ENCODE assay signal across 23 cellular contexts in genomic region chr11:7493670-7494069, GRCh38. TPM values are rescaled to one million over a fixed set of nuclear protein-coding genes. Genes with fewer than 3 reads are reported as not detected.
A peak's percentile ranks its signal among the peaks of the same experiment; 100 is the strongest.
DNase-seq lines count a peak whose midpoint lies in the region; ATAC-seq, FAIRE-seq and TF ChIP-seq lines count a peak whose summit lies in the region.
"Had no signal": no experiment of that assay in that cellular context is flagged by ENCODE, and none has a peak within 500 bp of the region (broad histone marks: within the 10 kb centered on the region; RNA-seq: fewer than 3 reads in every experiment).

No MANE protein-coding gene starts in this region.

- 20% methylated on average over 2 of the region's 2 CpGs for WGBS in SK-N-SH (ENCODE audit: low lambda C conversion rate)
- WGBS in GM12878 (ENCODE audit: insufficient coverage, insufficient replicate concordance, low lambda C conversion rate, missing lambda C conversion rate): 98% methylated on average over 2 of the region's 2 CpGs

- in situ Hi-C loops in GM12878 (cut with MboI): no loop called here

- intact Hi-C loops in GM12878 (cut with micrococcal nuclease; ENCODE audit: unreplicated experiment): no loop called here

- no peak for TF ChIP-seq POLR2A in GM12878 (IDR thresholded peaks at IDR 0.05; ENCODE audit: low read depth, low read length)
- no peak for TF ChIP-seq POLR2A in erythroblast (IDR thresholded peaks at IDR 0.05; ENCODE audit: low read length)

- H3K4me1 ChIP-seq in SK-N-SH (ENCODE audit: control insufficient read depth in 1 of 2, insufficient read depth in 2 of 2, low read depth in 1 of 2, low read length in 1 of 2) (no peaks in the 10 kb centered on the region), GM12878 (ENCODE audit: control insufficient read depth, insufficient read depth, low read length) (peaks cover 18% of the 10 kb centered on the region)
- H3K4me1 ChIP-seq: BE2C had no signal

- CTCF ChIA-PET in SK-N-SH (lab: Yijun Ruan, JAX): interaction anchor here (0.9 kb wide), 1 partner anchor 215 kb away, joined by 3 read pairs; no protein-coding TSS in a partner anchor
- CTCF ChIA-PET in GM12878 (lab: Yijun Ruan, JAX): interaction anchor here (1.0 to 7.4 kb wide), 5 partner anchors 17 to 78 kb away, joined by 3 to 65 read pairs (median 3); partner anchors contain the start of gene PPFIBP2

- H3K4me3 ChIP-seq in SK-N-SH (ENCODE audit: low read depth in 2 of 2, low read length in 1 of 2): no peak overlapping the region
- H3K4me3 ChIP-seq in GM12878: no peak overlapping the region
- no peak overlapping the region for H3K4me3 ChIP-seq in WERI-Rb-1 (ENCODE audit: low read depth, low read length)
- H3K4me3 ChIP-seq: BLaER1 treated with 17β-estradiol and CSF1 and Interleukin-3, amounts not matched to agents 10 nM and 100 nM; GM23338 had no signal

- BruUV-seq in GM12878 (replicated peaks; lab: Mats Ljungman, UMichigan): no TSS peak

- SMC1A ChIA-PET in GM12878 (lab: Charles Lee; ENCODE audit: uncharacterized antibody, unreplicated experiment): interaction anchor here (0.9 to 5.3 kb wide), 5 partner anchors 16 to 141 kb away, joined by 3 to 54 read pairs (median 4); partner anchors contain the start of gene PPFIBP2

- H3K4me2 ChIP-seq in SK-N-SH (no peak overlapping the region), GM12878 (ENCODE audit: control insufficient read depth, insufficient read depth) (no peak overlapping the region)
- H3K4me2 ChIP-seq: GM23338 had no signal

- no peaks in the 10 kb centered on the region for H3K79me2 ChIP-seq in SK-N-SH (ENCODE audit: insufficient read depth)
- H3K79me2 ChIP-seq in GM12878 (ENCODE audit: control insufficient read depth, insufficient read depth, low read length): no peaks in the 10 kb centered on the region

- ATAC-seq in SK-N-SH treated with all-trans-retinoic acid at 6 μM for 48 hours (no peak), GM12878 (no peak)
- ATAC-seq: GM23338, HCT116 had no signal

- no peaks in the 10 kb centered on the region for H3K9me2 ChIP-seq in SK-N-SH

- RAD21 ChIA-PET in GM12878 (lab: Charles Lee; ENCODE audit: unreplicated experiment): interaction anchor here (0.9 to 3.4 kb wide), 3 partner anchors 11 to 20 kb away, joined by 3 to 8 read pairs (median 3); no protein-coding TSS in a partner anchor

- no peak for TF ChIP-seq CTCF in SK-N-SH (IDR thresholded peaks at IDR 0.05)
- no peak for TF ChIP-seq CTCF in GM12878 (IDR thresholded peaks at IDR 0.05 in 2 of 3, conservative IDR thresholded peaks at IDR 0.05 in 1 of 3; ENCODE audit: control insufficient read depth in 2 of 3, extremely low read depth in 1 of 3, insufficient read depth in 1 of 3, low read depth in 3 of 3, low read length in 3 of 3)
- no peak for TF ChIP-seq CTCF in WERI-Rb-1 (IDR thresholded peaks at IDR 0.05; ENCODE audit: low read depth, low read length)

- TF ChIP-seq EP300 in SK-N-SH (IDR thresholded peaks at IDR 0.05; ENCODE audit: borderline replicate concordance in 1 of 2, low read depth in 1 of 2, low read length in 1 of 2) (no peak), Ishikawa (IDR thresholded peaks at IDR 0.05; ENCODE audit: borderline replicate concordance) (no peak), GM12878 (IDR thresholded peaks at IDR 0.05; ENCODE audit: borderline replicate concordance in 1 of 2, control insufficient read depth in 1 of 2, low read depth in 2 of 2, low read length in 2 of 2) (no peak)

- FAIRE-seq in GM12878 (lab: Jason Lieb, UNC): no peak
- FAIRE-seq: A204.1, D721Med, GM12891, GM18507 had no signal

- H4K20me1 ChIP-seq in SK-N-SH (ENCODE audit: insufficient read depth): no peaks in the 10 kb centered on the region
- H4K20me1 ChIP-seq in GM12878 (ENCODE audit: control insufficient read depth, insufficient read depth): no peaks in the 10 kb centered on the region
- H4K20me1 ChIP-seq: BLaER1 treated with 17β-estradiol and CSF1 and Interleukin-3, amounts not matched to agents 10 nM and 100 nM had no signal

- DNase-seq in SK-N-SH (no peak), GM12878 (ENCODE audit: low read depth, low spot score) (no peak), epithelial cell of prostate (ENCODE audit: low read depth, low spot score) (no peak), WERI-Rb-1 (no peak), erythroblast (lab: John Stamatoyannopoulos, UW) (no peak)
- no peak for DNase-seq in activated CD4-positive, alpha-beta T cell treated with anti-CD3 and anti-CD28 coated beads for 48 hours
- DNase-seq: BE2C; CD4-positive, alpha-beta T cell; CD8-positive, alpha-beta memory T cell; DMS 273 treated with DMSO at 0.1 percent for 48 hours; EL; GDM1; H9 had no signal

- H3K9ac ChIP-seq in SK-N-SH: no peak overlapping the region
- H3K9ac ChIP-seq in GM12878 (ENCODE audit: control insufficient read depth, insufficient read depth, low read length): no peak overlapping the region
- H3K9ac ChIP-seq: BLaER1 treated with 17β-estradiol and CSF1 and Interleukin-3, amounts not matched to agents 10 nM and 100 nM had no signal

- H2AFZ ChIP-seq in SK-N-SH (ENCODE audit: low read depth) (no peak overlapping the region), GM12878 (ENCODE audit: control insufficient read depth, low read depth, low read length) (no peak overlapping the region)
- H2AFZ ChIP-seq: GM23338 had no signal

- H3K27me3 ChIP-seq in SK-N-SH (ENCODE audit: insufficient read depth) (no peaks in the 10 kb centered on the region), GM12878 (replicated peaks in 1 of 2; ENCODE audit: control insufficient read depth in 2 of 2, insufficient read depth in 2 of 2, low read length in 1 of 2) (no peaks in the 10 kb centered on the region), WERI-Rb-1 (ENCODE audit: insufficient read depth, low read depth, severe bottlenecking) (peaks cover 60% of the 10 kb centered on the region)
- H3K27me3 ChIP-seq: BE2C; BLaER1 treated with 17β-estradiol and CSF1 and Interleukin-3, amounts not matched to agents 10 nM and 100 nM had no signal

- H3K9me3 ChIP-seq in SK-N-SH (no peaks in the 10 kb centered on the region), GM12878 (replicated peaks; ENCODE audit: control insufficient read depth, insufficient read depth, low read length) (no peaks in the 10 kb centered on the region), WERI-Rb-1 (ENCODE audit: severe bottlenecking) (no peaks in the 10 kb centered on the region)
- H3K9me3 ChIP-seq: BE2C; BLaER1 treated with 17β-estradiol and CSF1 and Interleukin-3, amounts not matched to agents 10 nM and 100 nM had no signal

- H3K36me3 ChIP-seq in SK-N-SH (replicated peaks in 1 of 2; ENCODE audit: control insufficient read depth in 1 of 2, insufficient read depth in 2 of 2, low read length in 1 of 2): no peaks in the 10 kb centered on the region
- H3K36me3 ChIP-seq in GM12878 (ENCODE audit: control insufficient read depth in 2 of 2, insufficient read depth in 2 of 2, low read length in 1 of 2): no peaks in the 10 kb centered on the region
- H3K36me3 ChIP-seq in WERI-Rb-1: no peaks in the 10 kb centered on the region
- H3K36me3 ChIP-seq: BE2C; BLaER1 treated with 17β-estradiol and CSF1 and Interleukin-3, amounts not matched to agents 10 nM and 100 nM had no signal

- POLR2A ChIA-PET in SK-N-SH (lab: Yijun Ruan, JAX) (no interaction called here), GM12878 (lab: Charles Lee) (interaction anchor here (5.4 kb wide), 1 partner anchor 18 kb away, joined by 24 read pairs; no protein-coding TSS in a partner anchor)

- TF ChIP-seq RAD21 in SK-N-SH (IDR thresholded peaks at IDR 0.05; ENCODE audit: low read length) (no peak), Ishikawa (IDR thresholded peaks at IDR 0.05; ENCODE audit: low read depth) (no peak), GM12878 (IDR thresholded peaks at IDR 0.05; ENCODE audit: insufficient read depth, low read depth, low read length) (no peak)

- H3F3A ChIP-seq in SK-N-SH (replicated peaks; ENCODE audit: insufficient read depth): no peaks in the 10 kb centered on the region

- H3K27ac ChIP-seq in SK-N-SH (ENCODE audit: low read depth in 2 of 2, low read length in 1 of 2) (no peak overlapping the region), GM12878 (ENCODE audit: control insufficient read depth, insufficient read depth) (no peak overlapping the region), epithelial cell of prostate (peak overlapping the region; percentile 38), WERI-Rb-1 (no peak overlapping the region)
- H3K27ac ChIP-seq: 22Rv1; BLaER1 treated with 17β-estradiol and CSF1 and Interleukin-3, amounts not matched to agents 10 nM and 100 nM had no signal

RNA-seq across cellular contexts. Expression of gene OLFML1, which starts 8.4 kb away (rescaled TPM):
- polyA plus RNA-seq in SK-N-SH (2012; rRNA removed) (not detected in 2 replicates), GM12878 (2011; rRNA removed) (not detected in 2 replicates), GM12878 (2014; fragmentation: Illumina TruSeq; extraction: Trizol) (not detected in 2 replicates), GM12878 (2014; fragmentation: Nextera tagmentation; extraction: Ambion mirVana) (under 1 TPM; 0.04 to 0.06 TPM), GM12878 (2014; rRNA removed) (not detected in 2 replicates), GM12878 (2016; fragmentation: Nextera tagmentation; extraction: Ambion mirVana) (under 1 TPM; 0.35 to 0.71 TPM)
- polyA plus RNA-seq in SK-N-SH (2012; cell fraction: cytosol; rRNA removed): 0.04 TPM in 1 of 2 replicates, not detected in the other
- 0.02 TPM in 1 of 2 replicates, not detected in the other for polyA plus RNA-seq in SK-N-SH (2012; cell fraction: nucleus; rRNA removed)
- total RNA-seq in GM12878 (2013; cell fraction: nucleolus; rRNA removed): not detected in 2 replicates
- total RNA-seq in GM12878 (2014; rRNA removed) (not detected in 2 replicates), GM12878 (2014; rRNA removed; fragmentation: Illumina TruSeq; extraction: Trizol) (not detected in 2 replicates), GM12878 (2021) (not detected in 2 replicates)
- polyA plus RNA-seq in GM12878 (2011; ENCODE audit: low read depth): 0.37 TPM
- polyA plus RNA-seq in GM12878 (2011; cell fraction: cytosol; rRNA removed): not detected in 2 replicates
- not detected in 2 replicates for polyA plus RNA-seq in GM12878 (2011; cell fraction: nucleus; rRNA removed)
- polyA plus RNA-seq in GM12878 (2012): 0.09 and 0.15 TPM in 2 replicates
- not detected in 2 replicates for polyA minus RNA-seq in GM12878 (2011; rRNA and poly(A)+ RNA removed)
- not detected in 2 replicates for polyA minus RNA-seq in GM12878 (2011; cell fraction: cytosol; rRNA and poly(A)+ RNA removed)
- polyA minus RNA-seq in GM12878 (2011; cell fraction: nucleus; rRNA and poly(A)+ RNA removed): not detected in 2 replicates
- total RNA-seq: CD4-positive, alpha-beta T cell; CD8-positive, alpha-beta memory T cell; GM23338; H9 had no signal
- polyA plus RNA-seq: CD8-positive, alpha-beta memory T cell had no signal

RNA-seq across cellular contexts. Expression of gene PPFIBP2, which starts 20.1 kb away (rescaled TPM):
- 0.67 and 1.1 TPM in 2 replicates for polyA plus RNA-seq in SK-N-SH (2012; rRNA removed)
- 0.55 and 1.7 TPM in 2 replicates for polyA plus RNA-seq in SK-N-SH (2012; cell fraction: cytosol; rRNA removed)
- 1.8 and 2.7 TPM in 2 replicates for polyA plus RNA-seq in SK-N-SH (2012; cell fraction: nucleus; rRNA removed)
- total RNA-seq in GM12878 (2013; cell fraction: nucleolus; rRNA removed): 230 and 231 TPM in 2 replicates
- 41.2 and 44.3 TPM in 2 replicates for total RNA-seq in GM12878 (2014; rRNA removed)
- 48.6 and 54.1 TPM in 2 replicates for total RNA-seq in GM12878 (2014; rRNA removed; fragmentation: Illumina TruSeq; extraction: Trizol)
- total RNA-seq in GM12878 (2021): 45.2 and 52.5 TPM in 2 replicates
- 26.0 TPM for polyA plus RNA-seq in GM12878 (2011; ENCODE audit: low read depth)
- polyA plus RNA-seq in GM12878 (2011; rRNA removed): 48.1 and 49.6 TPM in 2 replicates
- 40.3 and 54.5 TPM in 2 replicates for polyA plus RNA-seq in GM12878 (2011; cell fraction: cytosol; rRNA removed)
- polyA plus RNA-seq in GM12878 (2011; cell fraction: nucleus; rRNA removed): 107 and 148 TPM in 2 replicates
- polyA plus RNA-seq in GM12878 (2012): 37.0 and 41.9 TPM in 2 replicates
- 56.3 and 69.7 TPM in 2 replicates for polyA plus RNA-seq in GM12878 (2014; fragmentation: Illumina TruSeq; extraction: Trizol)
- polyA plus RNA-seq in GM12878 (2014; fragmentation: Nextera tagmentation; extraction: Ambion mirVana): 10 to 100 TPM; 17.3 to 22.3 TPM
- 30.7 and 37.3 TPM in 2 replicates for polyA plus RNA-seq in GM12878 (2014; rRNA removed)
- 10 to 100 TPM; 28.1 to 35.7 TPM for polyA plus RNA-seq in GM12878 (2016; fragmentation: Nextera tagmentation; extraction: Ambion mirVana)
- 91.7 and 108 TPM in 2 replicates for polyA minus RNA-seq in GM12878 (2011; rRNA and poly(A)+ RNA removed)
- polyA minus RNA-seq in GM12878 (2011; cell fraction: cytosol; rRNA and poly(A)+ RNA removed): 24.9 and 39.3 TPM in 2 replicates
- polyA minus RNA-seq in GM12878 (2011; cell fraction: nucleus; rRNA and poly(A)+ RNA removed): 61.4 and 92.7 TPM in 2 replicates

Comparison
In these comparisons a context has a peak if more than half of its experiments do, and no peak if none do; other contexts are left out.
1. RNA of gene PPFIBP2, which starts 20.1 kb away (polyA plus RNA-seq): 17.3 to 148 TPM in GM12878; 0.55 to 2.7 TPM in SK-N-SH; every median in the first group is over 4 times any median in the second.
2. Of the 26 proteins assayed by ChIP-seq in both GM12878 and SK-N-SH: peak only in GM12878: none; only in SK-N-SH: NFIC; in both: none; in neither: 25.